Comparison of ENCODE assay signal across 18 cellular contexts in genomic region chr9:134708672-134709038, GRCh38.
DNase-seq lines count a peak whose midpoint lies in the region; ATAC-seq and TF ChIP-seq lines count a peak whose summit lies in the region.
"Had no signal": no experiment of that assay in that cellular context is flagged by ENCODE, and none has a peak within 500 bp of the region (broad histone marks: within the 10 kb centered on the region; RNA-seq: fewer than 3 reads in every experiment).

No MANE protein-coding gene starts in this region.

- ATAC-seq in GM19463 (IDR thresholded peaks at IDR 0.05; ENCODE audit: unreplicated experiment) = no peak
- ATAC-seq in stimulated activated memory B cell treated with anti-CD40 and anti-IgM and Interleukin-4, amounts not matched to agents 10 μg/mL and 1 μg/mL and 100 μg/mL, for 72 hours = no peak
- ATAC-seq: activated T-helper 17 cell treated with anti-CD3 and anti-CD28 coated beads, Interleukin-2, amount 50 U/mL, for 72 hours; esophagus mucosa had no signal

- peaks cover 2% of the 10 kb centered on the region for H3K27me3 Mint-ChIP-seq in endothelial cell (ENCODE audit: unreplicated experiment)
- peaks cover 6% of the 10 kb centered on the region for H3K27me3 Mint-ChIP-seq in neural progenitor cell (ENCODE audit: insufficient read depth, low read depth)
- H3K27me3 Mint-ChIP-seq in stimulated activated memory B cell treated with anti-CD40 and anti-IgM and Interleukin-4, amounts not matched to agents 10 μg/mL and 1 μg/mL and 100 μg/mL, for 72 hours = peaks cover 32% of the 10 kb centered on the region
- H3K27me3 Mint-ChIP-seq: activated B cell treated with CpG ODN at 0.5 μM for 24 hours; activated T-helper 17 cell treated with anti-CD3 and anti-CD28 coated beads, Interleukin-2, amount 50 U/mL, for 72 hours; CD4-positive, alpha-beta T cell had no signal

- DNase-seq in cardiac muscle cell (ENCODE audit: low read depth in 1 of 2, low spot score in 1 of 2) (no peak), cardiac septum (ENCODE audit: low spot score) (no peak), endothelial cell (ENCODE audit: low spot score) (no peak), neural progenitor cell (ENCODE audit: low spot score) (no peak), NOMO-1 (lab: John Stamatoyannopoulos, UW; ENCODE audit: unreplicated experiment in 2 of 2) (no peak)
- no peak for DNase-seq in activated CD4-positive, alpha-beta T cell treated with anti-CD3 and anti-CD28 coated beads, Interleukin-2, amount 50 U/mL, for 1 hour
- DNase-seq: activated B cell treated with CpG ODN at 0.5 μM for 24 hours; CD4-positive, alpha-beta T cell; NCI-H1436 treated with DMSO at 0.1 percent for 48 hours; NCI-H446 treated with DMSO at 0.1 percent for 48 hours; posterior cingulate gyrus; SJCRH30; spleen had no signal

- H3K9me3 Mint-ChIP-seq in endothelial cell (ENCODE audit: unreplicated experiment) (no peaks in the 10 kb centered on the region), neural progenitor cell (no peaks in the 10 kb centered on the region)
- H3K9me3 Mint-ChIP-seq in stimulated activated memory B cell treated with anti-CD40 and anti-IgM and Interleukin-4, amounts not matched to agents 10 μg/mL and 1 μg/mL and 100 μg/mL, for 72 hours = peaks cover 7% of the 10 kb centered on the region
- H3K9me3 Mint-ChIP-seq: activated B cell treated with CpG ODN at 0.5 μM for 24 hours; activated T-helper 17 cell treated with anti-CD3 and anti-CD28 coated beads, Interleukin-2, amount 50 U/mL, for 72 hours; CD4-positive, alpha-beta T cell had no signal

- H3K9me3 ChIP-seq in cardiac muscle cell (ENCODE audit: low read depth) (no peaks in the 10 kb centered on the region), neural progenitor cell (ENCODE audit: low read depth) (no peaks in the 10 kb centered on the region)
- H3K9me3 ChIP-seq: SJCRH30, spleen, thoracic aorta had no signal

- H3K36me3 Mint-ChIP-seq in endothelial cell (ENCODE audit: low read depth, unreplicated experiment) (peaks cover 9% of the 10 kb centered on the region), neural progenitor cell (no peaks in the 10 kb centered on the region)
- no peaks in the 10 kb centered on the region for H3K36me3 Mint-ChIP-seq in stimulated activated memory B cell treated with anti-CD40 and anti-IgM and Interleukin-4, amounts not matched to agents 10 μg/mL and 1 μg/mL and 100 μg/mL, for 72 hours

- no peaks in the 10 kb centered on the region for H3K79me2 ChIP-seq in neural progenitor cell (ENCODE audit: low read depth)

- H3K4me1 ChIP-seq in cardiac muscle cell (ENCODE audit: low read depth) = peaks cover 25% of the 10 kb centered on the region
- no peaks in the 10 kb centered on the region for H3K4me1 ChIP-seq in neural progenitor cell

- H3K27ac ChIP-seq in cardiac muscle cell (peak overlapping the region; percentile 91), neural progenitor cell (no peak overlapping the region)
- H3K27ac ChIP-seq: SJCRH30, spleen had no signal

- intact Hi-C loops in cardiac septum (cut with DNase I) = no loop called here

- TF ChIP-seq CTCF in cardiac muscle cell (IDR thresholded peaks at IDR 0.05; ENCODE audit: low read depth, low read length) = no peak
- no peak for TF ChIP-seq CTCF in endothelial cell (IDR thresholded peaks at IDR 0.05; ENCODE audit: unreplicated experiment)
- no peak for TF ChIP-seq CTCF in neural progenitor cell (IDR thresholded peaks at IDR 0.05)

- peak overlapping the region; percentile 47 for H3K4me3 Mint-ChIP-seq in endothelial cell (ENCODE audit: unreplicated experiment)
- no peak overlapping the region for H3K4me3 Mint-ChIP-seq in neural progenitor cell
- H3K4me3 Mint-ChIP-seq in stimulated activated memory B cell treated with anti-CD40 and anti-IgM and Interleukin-4, amounts not matched to agents 10 μg/mL and 1 μg/mL and 100 μg/mL, for 72 hours = no peak overlapping the region
- H3K4me3 Mint-ChIP-seq: activated B cell treated with CpG ODN at 0.5 μM for 24 hours; activated T-helper 17 cell treated with anti-CD3 and anti-CD28 coated beads, Interleukin-2, amount 50 U/mL, for 72 hours; CD4-positive, alpha-beta T cell had no signal

- H3K4me2 ChIP-seq in neural progenitor cell = no peak overlapping the region

- H3K36me3 ChIP-seq in cardiac muscle cell (no peaks in the 10 kb centered on the region), neural progenitor cell (no peaks in the 10 kb centered on the region)
- H3K36me3 ChIP-seq: spleen, thoracic aorta had no signal

- H3K4me3 ChIP-seq in cardiac muscle cell (no peak overlapping the region), neural progenitor cell (no peak overlapping the region)
- H3K4me3 ChIP-seq: SJCRH30, spleen, thoracic aorta had no signal

- H3K27ac Mint-ChIP-seq in endothelial cell (ENCODE audit: unreplicated experiment) (peak overlapping the region; percentile 68), neural progenitor cell (peak overlapping the region; percentile 86)
- H3K27ac Mint-ChIP-seq in stimulated activated memory B cell treated with anti-CD40 and anti-IgM and Interleukin-4, amounts not matched to agents 10 μg/mL and 1 μg/mL and 100 μg/mL, for 72 hours = no peak overlapping the region
- H3K27ac Mint-ChIP-seq: activated B cell treated with CpG ODN at 0.5 μM for 24 hours; activated T-helper 17 cell treated with anti-CD3 and anti-CD28 coated beads, Interleukin-2, amount 50 U/mL, for 72 hours; CD4-positive, alpha-beta T cell had no signal

- H3K27me3 ChIP-seq in cardiac muscle cell = no peaks in the 10 kb centered on the region
- H3K27me3 ChIP-seq in neural progenitor cell = no peaks in the 10 kb centered on the region
- H3K27me3 ChIP-seq: SJCRH30 had no signal

- no peaks in the 10 kb centered on the region for H3F3A ChIP-seq in neural progenitor cell (ENCODE audit: low read depth)

- H3K9ac ChIP-seq in neural progenitor cell = no peak overlapping the region

- H3K4me1 Mint-ChIP-seq in endothelial cell (ENCODE audit: unreplicated experiment) (no peaks in the 10 kb centered on the region), neural progenitor cell (peaks cover 12% of the 10 kb centered on the region)
- no peaks in the 10 kb centered on the region for H3K4me1 Mint-ChIP-seq in stimulated activated memory B cell treated with anti-CD40 and anti-IgM and Interleukin-4, amounts not matched to agents 10 μg/mL and 1 μg/mL and 100 μg/mL, for 72 hours
- H3K4me1 Mint-ChIP-seq: activated B cell treated with CpG ODN at 0.5 μM for 24 hours; activated T-helper 17 cell treated with anti-CD3 and anti-CD28 coated beads, Interleukin-2, amount 50 U/mL, for 72 hours had no signal

- no peaks in the 10 kb centered on the region for H4K20me1 ChIP-seq in neural progenitor cell (ENCODE audit: low read depth)

- H2AFZ ChIP-seq in neural progenitor cell (replicated peaks) = no peak overlapping the region
